Comparison of ENCODE assay signal across 1 cellular context in genomic region chr16:2513405-2514332, GRCh38.
TF ChIP-seq lines count a peak whose summit lies in the region.

ATP6V0C (plus strand) TSS chr16:2513952; CDS start chr16:2514104, 152 bp downstream.

TF ChIP-seq in HepG2, 621 proteins besides CTCF, POLR2A, EP300 and RAD21 (continued from another document and continues in another):
- no peak for TF ChIP-seq MNT (IDR thresholded peaks at IDR 0.05)
- TF ChIP-seq PBX3 (CRISPR knock-in tag; IDR thresholded peaks at IDR 0.05; ENCODE audit: borderline replicate concordance), result no peak
- no peak for TF ChIP-seq HMG20A (CRISPR knock-in tag; IDR thresholded peaks at IDR 0.05; ENCODE audit: borderline replicate concordance)
- no peak for TF ChIP-seq ATRX (CRISPR knock-in tag; IDR thresholded peaks at IDR 0.05; ENCODE audit: borderline replicate concordance)
- TF ChIP-seq CENPT (CRISPR knock-in tag; IDR thresholded peaks at IDR 0.05; ENCODE audit: low read depth), result no peak
- TF ChIP-seq MLXIP (CRISPR knock-in tag; IDR thresholded peaks at IDR 0.05; ENCODE audit: borderline replicate concordance), result no peak
- no peak for TF ChIP-seq MAFF (IDR thresholded peaks at IDR 0.05; ENCODE audit: low read depth, low read length)
- no peak; the same call in 1 of the 2 replicates for TF ChIP-seq ZNF543 (CRISPR knock-in tag; IDR thresholded peaks at IDR 0.05)
- TF ChIP-seq SP4 (CRISPR knock-in tag; IDR thresholded peaks at IDR 0.05), result peak; percentile 84
- TF ChIP-seq ZNF761 (CRISPR knock-in tag; conservative IDR thresholded peaks at IDR 0.05), result no peak
- TF ChIP-seq DNMT3B (CRISPR knock-in tag; conservative IDR thresholded peaks at IDR 0.05), result no peak
- TF ChIP-seq TRAFD1 (CRISPR knock-in tag; IDR thresholded peaks at IDR 0.05; ENCODE audit: borderline replicate concordance), result no peak; the same call in 1 of the 2 replicates
- peak; percentile 76 for TF ChIP-seq SRSF1 (optimal IDR thresholded peaks at IDR 0.05; ENCODE audit: low read depth, low read length)
- peak; percentile 32; the same call in 1 of the 2 replicates for TF ChIP-seq ZNF367 (CRISPR knock-in tag; IDR thresholded peaks at IDR 0.05; ENCODE audit: borderline replicate concordance)
- TF ChIP-seq MTF1 (CRISPR knock-in tag; IDR thresholded peaks at IDR 0.05), result no peak
- no peak; the same call in 1 of the 2 replicates for TF ChIP-seq ZMAT3 (CRISPR knock-in tag; conservative IDR thresholded peaks at IDR 0.05)
- TF ChIP-seq ZNF12 (CRISPR knock-in tag; IDR thresholded peaks at IDR 0.05), result no peak
- TF ChIP-seq IKZF4 (CRISPR knock-in tag; IDR thresholded peaks at IDR 0.05; ENCODE audit: borderline replicate concordance, low read depth, not compliant biosample characterization), result no peak
- no peak for TF ChIP-seq TOE1 (CRISPR knock-in tag; IDR thresholded peaks at IDR 0.05)
- TF ChIP-seq ZNF264 (CRISPR knock-in tag; IDR thresholded peaks at IDR 0.05), result no peak
- peak; percentile 82 for TF ChIP-seq THAP11 (CRISPR knock-in tag; IDR thresholded peaks at IDR 0.05)
- TF ChIP-seq ZEB1 (IDR thresholded peaks at IDR 0.05; ENCODE audit: insufficient replicate concordance, low read depth), result peak; percentile 67
- TF ChIP-seq GATA4 (IDR thresholded peaks at IDR 0.05; ENCODE audit: borderline replicate concordance, low read depth), result peak; percentile 37; the same call in 1 of the 2 replicates
- TF ChIP-seq NBN (conservative IDR thresholded peaks at IDR 0.05), result no peak
- no peak; the same call in 1 of the 2 replicates for TF ChIP-seq NKX3-1 (CRISPR knock-in tag; IDR thresholded peaks at IDR 0.05)
- TF ChIP-seq ZHX1 (CRISPR knock-in tag; IDR thresholded peaks at IDR 0.05; ENCODE audit: low read depth), result peak; percentile 85; the same call in 1 of the 2 replicates
- TF ChIP-seq ZBTB37 (CRISPR knock-in tag; IDR thresholded peaks at IDR 0.05), result no peak
- 0 out of 2 replicates have a peak, but pooled peaks have one; percentile 49 for TF ChIP-seq TP53 (CRISPR knock-in tag; conservative IDR thresholded peaks at IDR 0.05)
- peak; percentile 53; the same call in 1 of the 2 replicates for TF ChIP-seq ZNF784 (CRISPR knock-in tag; IDR thresholded peaks at IDR 0.05; ENCODE audit: borderline replicate concordance)
- TF ChIP-seq KLF13 (CRISPR knock-in tag; IDR thresholded peaks at IDR 0.05), result no peak
- TF ChIP-seq ZNF333 (CRISPR knock-in tag; IDR thresholded peaks at IDR 0.05; ENCODE audit: borderline replicate concordance), result no peak
- TF ChIP-seq ATF4 (CRISPR knock-in tag; IDR thresholded peaks at IDR 0.05), result no peak
- peak; percentile 46; the same call in 1 of the 2 replicates for TF ChIP-seq ZFP90 (CRISPR knock-in tag; IDR thresholded peaks at IDR 0.05; ENCODE audit: borderline replicate concordance)
- TF ChIP-seq ZNF496 (CRISPR knock-in tag; IDR thresholded peaks at IDR 0.05; ENCODE audit: insufficient replicate concordance), result no peak
- no peak for TF ChIP-seq RELA (CRISPR knock-in tag; IDR thresholded peaks at IDR 0.05)
- TF ChIP-seq TCF7L2 (IDR thresholded peaks at IDR 0.05; ENCODE audit: low read depth, low read length), result no peak
- TF ChIP-seq U2AF2 (IDR thresholded peaks at IDR 0.05; ENCODE audit: low read depth, low read length), result no peak
- 0 out of 2 replicates have a peak, but pooled peaks have one; percentile 64 for TF ChIP-seq ZNF773 (CRISPR knock-in tag; IDR thresholded peaks at IDR 0.05; ENCODE audit: borderline replicate concordance)
- TF ChIP-seq ZNF207 (IDR thresholded peaks at IDR 0.05; ENCODE audit: borderline replicate concordance), result no peak
- no peak for TF ChIP-seq PAX8 (CRISPR knock-in tag; IDR thresholded peaks at IDR 0.05; ENCODE audit: borderline replicate concordance)
- peak; percentile 31; the same call in 1 of the 2 replicates for TF ChIP-seq RAD51 (IDR thresholded peaks at IDR 0.05; ENCODE audit: borderline replicate concordance)
- peak; percentile 17; the same call in 1 of the 2 replicates for TF ChIP-seq PHF21A (CRISPR knock-in tag; IDR thresholded peaks at IDR 0.05)
- TF ChIP-seq ZNF382 (CRISPR knock-in tag; IDR thresholded peaks at IDR 0.05; ENCODE audit: borderline replicate concordance), result no peak
- TF ChIP-seq CREB3 (CRISPR knock-in tag; IDR thresholded peaks at IDR 0.05), result no peak
- no peak for TF ChIP-seq ZBTB38 (CRISPR knock-in tag; IDR thresholded peaks at IDR 0.05)
- no peak for TF ChIP-seq ZNF672 (CRISPR knock-in tag; IDR thresholded peaks at IDR 0.05)
- no peak for TF ChIP-seq MZF1 (CRISPR knock-in tag; IDR thresholded peaks at IDR 0.05; ENCODE audit: borderline replicate concordance)
- no peak for TF ChIP-seq PLSCR1 (CRISPR knock-in tag; IDR thresholded peaks at IDR 0.05; ENCODE audit: borderline replicate concordance)
- no peak for TF ChIP-seq THAP8 (CRISPR knock-in tag; IDR thresholded peaks at IDR 0.05; ENCODE audit: borderline replicate concordance)
